Comparison of ENCODE assay signal across 8 cellular contexts in the genomic region with DNA sequence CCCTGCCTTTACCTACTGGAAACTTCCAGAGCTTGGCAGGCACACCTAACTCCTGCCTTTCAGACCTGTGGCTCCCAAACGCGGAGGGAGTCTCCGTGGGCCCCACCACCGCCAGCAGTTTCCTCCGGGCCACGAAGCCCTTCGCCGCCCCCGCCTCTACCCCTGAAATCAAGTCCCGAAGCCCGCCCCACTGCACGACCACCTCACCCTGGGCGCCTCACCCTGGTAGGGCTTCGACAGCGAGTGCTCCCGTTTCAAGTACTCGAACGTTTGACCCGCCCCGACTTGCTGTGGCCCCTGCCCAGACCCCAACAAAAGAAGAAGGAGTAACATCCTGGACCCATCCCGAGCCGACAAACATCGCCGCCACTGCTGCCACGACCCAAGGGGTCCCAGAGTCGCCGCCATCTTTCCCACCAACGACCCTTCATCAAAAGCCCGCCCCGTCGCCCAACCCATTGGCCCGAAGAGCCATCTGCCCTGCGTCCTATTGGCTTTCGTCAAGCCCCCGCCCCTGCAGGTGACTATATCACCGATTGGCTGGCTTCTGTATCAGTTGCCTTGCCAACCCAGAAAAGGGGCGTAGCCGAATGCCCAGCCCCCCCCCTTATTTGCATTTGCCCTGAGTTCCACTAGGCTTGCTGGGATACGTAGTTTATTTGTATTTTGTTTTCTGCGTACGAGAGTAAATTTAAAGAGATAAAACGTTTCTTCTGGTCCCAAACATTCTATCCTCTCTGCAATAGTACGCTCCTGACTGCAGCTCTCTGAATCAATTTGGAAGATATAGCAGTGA. TPM values are rescaled to one million over a fixed set of nuclear protein-coding genes. Genes with fewer than 3 reads are reported as not detected.
DNase-seq lines count a peak whose midpoint lies in the region; ATAC-seq and TF ChIP-seq lines count a peak whose summit lies in the region.

A gene with protein sequence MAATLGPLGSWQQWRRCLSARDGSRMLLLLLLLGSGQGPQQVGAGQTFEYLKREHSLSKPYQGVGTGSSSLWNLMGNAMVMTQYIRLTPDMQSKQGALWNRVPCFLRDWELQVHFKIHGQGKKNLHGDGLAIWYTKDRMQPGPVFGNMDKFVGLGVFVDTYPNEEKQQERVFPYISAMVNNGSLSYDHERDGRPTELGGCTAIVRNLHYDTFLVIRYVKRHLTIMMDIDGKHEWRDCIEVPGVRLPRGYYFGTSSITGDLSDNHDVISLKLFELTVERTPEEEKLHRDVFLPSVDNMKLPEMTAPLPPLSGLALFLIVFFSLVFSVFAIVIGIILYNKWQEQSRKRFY (minus strand): TSS at position 432 of the 796 bp plus-strand sequence. CDS start 24 bp downstream, at position 408.

- no peaks in the 10 kb centered on the region for H3K9me3 Mint-ChIP-seq in activated T-cell treated with anti-CD3 and anti-CD28 coated beads, Interleukin-2, amount 50 U/mL, for 4 hours

- intact Hi-C loops in PC-9 (cut with micrococcal nuclease; ENCODE audit: unreplicated experiment) = loop anchor here (1.0 to 2.0 kb wide), 2 partner anchors 20 to 61 kb away; a partner anchor contains a TSS

- peak; percentile 98 for ATAC-seq in GM21619 (IDR thresholded peaks at IDR 0.05; ENCODE audit: unreplicated experiment)
- ATAC-seq in activated T-cell treated with anti-CD3 and anti-CD28 coated beads, Interleukin-2, amount 50 U/mL, for 4 hours = peak; percentile 100

- peak within 1 kb of the TSS; percentile 85 for H3K4me3 ChIP-seq in Jurkat, Clone E6-1 (ENCODE audit: low read length)
- peak within 1 kb of the TSS; percentile 77 for H3K4me3 ChIP-seq in PC-9
- H3K4me3 ChIP-seq in mucosa of stomach (ENCODE audit: low read length) = peak within 1 kb of the TSS; percentile 61

- POLR2A ChIA-PET in PC-9 (lab: Charles Lee; ENCODE audit: unreplicated experiment) = interaction anchor here (0.7 kb wide), 1 partner anchor 76 kb away, joined by 3 read pairs; a partner anchor contains a TSS

- no peaks in the 10 kb centered on the region for H4K20me1 ChIP-seq in PC-9 (ENCODE audit: insufficient read depth)

- H3K36me3 ChIP-seq in PC-9 (ENCODE audit: low read depth) (peaks cover 14% of the 10 kb centered on the region), mucosa of stomach (ENCODE audit: control insufficient read depth, insufficient read depth, low read length) (no peaks in the 10 kb centered on the region)

- peaks cover 18% of the 10 kb centered on the region for H3K4me1 ChIP-seq in PC-9 (replicated peaks; ENCODE audit: insufficient read depth)
- peaks cover 8% of the 10 kb centered on the region for H3K4me1 ChIP-seq in mucosa of stomach (ENCODE audit: control insufficient read depth, insufficient read depth, low read length)

- no peaks in the 10 kb centered on the region for H3K9me2 ChIP-seq in PC-9 (ENCODE audit: insufficient read depth)

- CTCF ChIA-PET in PC-9 (lab: Charles Lee) = no interaction called here

- peaks cover 3% of the 10 kb centered on the region for H3K36me3 Mint-ChIP-seq in activated T-cell treated with anti-CD3 and anti-CD28 coated beads, Interleukin-2, amount 50 U/mL, for 4 hours (ENCODE audit: insufficient read depth)

- H3K4me2 ChIP-seq in PC-9 = peak within 1 kb of the TSS; percentile 89

- H3K27ac ChIP-seq in PC-9 = no peak within 1 kb of the TSS

- TF ChIP-seq CTCF in PC-9 (conservative IDR thresholded peaks at IDR 0.05) = no peak

- peak; percentile 97 for DNase-seq in DMS153 (lab: John Stamatoyannopoulos, UW)
- peak; percentile 95 for DNase-seq in Jurkat, Clone E6-1 (ENCODE audit: low read depth, low spot score)
- peak; percentile 95 to 98 for DNase-seq in PC-9
- peak; percentile 92 for DNase-seq in activated T-cell treated with anti-CD3 and anti-CD28 coated beads, Interleukin-2, amount 50 U/mL, for 4 hours
- peak; percentile 97 for DNase-seq in erythroblast (lab: John Stamatoyannopoulos, UW)
- peak; percentile 81 to 95 for DNase-seq in stimulated activated CD8-positive, alpha-beta memory T cell treated with anti-CD3 and anti-CD28 coated beads, Interleukin-7, amount 100 ng/mL, for 1 hour (ENCODE audit: low read depth in 2 of 2)

- peak; percentile 55 for TF ChIP-seq POLR2A in erythroblast (IDR thresholded peaks at IDR 0.05; ENCODE audit: low read length)

- H3K27me3 Mint-ChIP-seq in activated T-cell treated with anti-CD3 and anti-CD28 coated beads, Interleukin-2, amount 50 U/mL, for 4 hours (ENCODE audit: low read depth) = no peaks in the 10 kb centered on the region

- H3F3A ChIP-seq in PC-9 (ENCODE audit: insufficient read depth, low read depth) = no peaks in the 10 kb centered on the region; the same call in 1 of the 2 replicates

- H3K9me3 ChIP-seq in PC-9 (ENCODE audit: insufficient read depth, low read depth) (no peaks in the 10 kb centered on the region), mucosa of stomach (ENCODE audit: control insufficient read depth, low read length) (no peaks in the 10 kb centered on the region)

- H3K9ac ChIP-seq in mucosa of stomach (ENCODE audit: low read length) = peak within 1 kb of the TSS; percentile 75

- H3K4me3 Mint-ChIP-seq in activated T-cell treated with anti-CD3 and anti-CD28 coated beads, Interleukin-2, amount 50 U/mL, for 4 hours = peak within 1 kb of the TSS; percentile 97

- no TSS peak for BruUV-seq in PC-9 (replicated peaks; lab: Mats Ljungman, UMichigan)

- peaks cover 33% of the 10 kb centered on the region for H3K4me1 Mint-ChIP-seq in activated T-cell treated with anti-CD3 and anti-CD28 coated beads, Interleukin-2, amount 50 U/mL, for 4 hours (ENCODE audit: low read depth)

- H2AFZ ChIP-seq in PC-9 = peak within 1 kb of the TSS; percentile 86

- no peaks in the 10 kb centered on the region for H3K27me3 ChIP-seq in PC-9 (ENCODE audit: insufficient read depth, low read depth)
- H3K27me3 ChIP-seq in mucosa of stomach (ENCODE audit: control insufficient read depth, insufficient read depth, low read length) = no peaks in the 10 kb centered on the region

- peaks cover 24% of the 10 kb centered on the region for H3K79me2 ChIP-seq in PC-9 (ENCODE audit: low read depth)

RNA-seq across cellular contexts. Expression of the gene that starts here (rescaled TPM):
- 16.0 TPM for polyA plus RNA-seq in Jurkat, Clone E6-1 (2012; ENCODE audit: insufficient read depth, insufficient read length)
- 13.2 and 15.6 TPM in 2 replicates for total RNA-seq in PC-9 (2021)
- total RNA-seq in activated T-cell treated with anti-CD3 and anti-CD28 coated beads, Interleukin-2, amount 50 U/mL, for 4 hours = 1 to 10 TPM; 7.0 to 9.1 (median 8.6) TPM
